8 cellular contexts compared by ENCODE assay signal in the genomic region with DNA sequence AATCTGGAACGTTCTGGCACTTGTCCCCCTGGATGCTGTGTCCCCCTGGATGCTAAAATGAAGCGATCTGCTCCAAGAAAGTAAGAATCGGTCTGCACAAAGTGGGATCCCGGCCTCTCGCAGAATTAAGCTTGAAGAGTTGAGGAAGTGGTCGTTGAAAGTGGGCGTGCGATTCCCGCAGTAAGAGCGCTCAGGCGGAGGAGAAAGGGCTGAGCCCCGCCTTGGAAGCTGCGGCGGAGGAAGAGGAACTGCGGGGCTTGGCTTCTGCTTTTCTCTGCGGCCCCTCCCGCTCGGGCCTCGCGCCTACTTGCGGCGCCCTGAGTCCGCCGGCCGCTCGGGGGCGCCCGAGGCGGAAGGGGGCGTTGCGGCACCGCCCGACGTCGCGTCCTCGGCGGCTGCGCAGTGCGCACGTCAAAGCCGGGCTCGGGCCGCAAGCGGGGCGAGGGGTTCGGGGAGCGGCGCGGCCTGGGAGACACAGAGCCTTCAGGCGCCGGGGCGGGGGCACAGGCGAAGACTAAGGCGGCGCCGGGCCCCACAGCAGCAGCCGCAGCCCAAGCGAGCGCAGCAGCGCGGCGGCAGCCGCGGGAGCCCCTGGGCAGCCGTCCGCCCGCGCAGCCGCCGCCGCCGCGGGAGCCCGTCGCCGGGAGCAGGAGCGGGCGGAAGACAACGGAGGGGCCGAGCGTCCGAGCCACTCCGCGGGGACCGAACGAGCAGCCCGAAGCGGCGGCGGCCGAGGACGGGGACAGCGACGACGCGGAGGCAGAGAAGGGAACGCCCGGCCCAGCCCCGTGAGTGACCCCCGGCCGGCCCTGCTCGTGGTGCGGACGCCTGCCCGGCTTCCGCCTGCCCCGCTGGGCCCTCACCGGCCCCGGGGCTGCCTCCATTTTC. TPM values are rescaled to one million over a fixed set of nuclear protein-coding genes. Genes with fewer than 3 reads are reported as not detected.
A peak's percentile ranks its signal among the peaks of the same experiment; 100 is the strongest.
DNase-seq lines count a peak whose midpoint lies in the region; ATAC-seq lines count a peak whose summit lies in the region.

CAB39 (plus strand) TSS at position 400 of the 888 bp plus-strand sequence. CDS start 47,160 bp downstream, outside the sequence.

- peaks cover 37% of the 10 kb centered on the region for H3K4me1 ChIP-seq in CD8-positive, alpha-beta memory T cell (ENCODE audit: insufficient read depth, low read length)
- H3K4me1 ChIP-seq in effector memory CD4-positive, alpha-beta T cell (ENCODE audit: control insufficient read depth, insufficient read depth, low read length, poor library complexity, severe bottlenecking) = peaks cover 29% of the 10 kb centered on the region

- H3K36me3 Mint-ChIP-seq in CD8-positive, alpha-beta memory T cell = peaks cover 0 to 24% (median 0%) of the 10 kb centered on the region in 3 donors
- peaks cover 5% of the 10 kb centered on the region for H3K36me3 Mint-ChIP-seq in memory B cell

- peak within 1 kb of the TSS; percentile 96 for H3K4me3 ChIP-seq in CD8-positive, alpha-beta memory T cell (ENCODE audit: low read length)
- H3K4me3 ChIP-seq in effector memory CD4-positive, alpha-beta T cell (ENCODE audit: insufficient read depth, low read depth, low read length, poor library complexity, severe bottlenecking) = peak within 1 kb of the TSS; percentile 97

- DNase-seq in CD8-positive, alpha-beta memory T cell = peak; percentile 84 to 91 (median 88)
- DNase-seq in HPDE6-E6E7 (ENCODE audit: extremely low spot score) (peak; percentile 70), NK-92 (lab: John Stamatoyannopoulos, UW; ENCODE audit: unreplicated experiment) (peak; percentile 47), memory B cell (ENCODE audit: low spot score in 2 of 2) (peak; percentile 90)
- peak; percentile 92 for DNase-seq in activated CD8-positive, alpha-beta memory T cell treated with anti-CD3 and anti-CD28 coated beads for 24 hours
- peak; percentile 77 to 82 (median 79) for DNase-seq in effector memory CD4-positive, alpha-beta T cell
- peak; percentile 74 for DNase-seq in stimulated activated CD8-positive, alpha-beta memory T cell treated with anti-CD3 and anti-CD28 coated beads, Interleukin-12 subunit alpha, Interleukin-12 subunit beta, amount 100 ng/mL, for 24 hours (ENCODE audit: extremely low read depth)

- peak; percentile 84 for ATAC-seq in GM19463 (IDR thresholded peaks at IDR 0.05; ENCODE audit: unreplicated experiment)
- ATAC-seq in memory B cell (ENCODE audit: low read depth) = peak; percentile 89

- no peaks in the 10 kb centered on the region for H3K9me3 ChIP-seq in CD8-positive, alpha-beta memory T cell (ENCODE audit: low read length)
- H3K9me3 ChIP-seq in effector memory CD4-positive, alpha-beta T cell (ENCODE audit: control insufficient read depth, low read length) = no peaks in the 10 kb centered on the region

- H3K27me3 Mint-ChIP-seq in CD8-positive, alpha-beta memory T cell = peaks cover 0 to 2% of the 10 kb centered on the region in 2 donors
- no peaks in the 10 kb centered on the region for H3K27me3 Mint-ChIP-seq in memory B cell

- H3K36me3 ChIP-seq in CD8-positive, alpha-beta memory T cell (ENCODE audit: insufficient read depth, low read length) = no peaks in the 10 kb centered on the region
- H3K36me3 ChIP-seq in effector memory CD4-positive, alpha-beta T cell (ENCODE audit: control insufficient read depth, insufficient read depth, low read length) = no peaks in the 10 kb centered on the region

- H3K4me3 Mint-ChIP-seq in CD8-positive, alpha-beta memory T cell = peak within 1 kb of the TSS; percentile 92 to 100 (median 94)
- peak within 1 kb of the TSS; percentile 93 for H3K4me3 Mint-ChIP-seq in memory B cell

- CTCF ChIA-PET in CD8-positive, alpha-beta memory T cell (lab: Charles Lee) = interaction anchor here (0.7 to 3.5 kb wide), 18 partner anchors 9 to 386 kb away, joined by 3 to 34 read pairs (median 4); partner anchors contain the start of gene SP140L

- POLR2A ChIA-PET in CD8-positive, alpha-beta memory T cell (lab: Charles Lee) = interaction anchor here (0.6 to 2.1 kb wide), 4 partner anchors 57 to 496 kb away, joined by 3 to 11 read pairs (median 8); no protein-coding TSS in a partner anchor

- H3K4me1 Mint-ChIP-seq in CD8-positive, alpha-beta memory T cell = peaks cover 34 to 46% (median 42%) of the 10 kb centered on the region in 3 donors
- peaks cover 33% of the 10 kb centered on the region for H3K4me1 Mint-ChIP-seq in memory B cell

- H3K27ac Mint-ChIP-seq in CD8-positive, alpha-beta memory T cell = peak within 1 kb of the TSS; percentile 86 to 100 (median 97)
- H3K27ac Mint-ChIP-seq in memory B cell = peak within 1 kb of the TSS; percentile 88

- peak within 1 kb of the TSS; percentile 71 for H3K27ac ChIP-seq in CD8-positive, alpha-beta memory T cell (ENCODE audit: low read depth, low read length)
- peak within 1 kb of the TSS; percentile 87 for H3K27ac ChIP-seq in effector memory CD4-positive, alpha-beta T cell (ENCODE audit: insufficient read depth, low read length, poor library complexity, severe bottlenecking)

- H3K27me3 ChIP-seq in CD8-positive, alpha-beta memory T cell (ENCODE audit: insufficient read depth, low read length, poor library complexity, severe bottlenecking) = no peaks in the 10 kb centered on the region
- H3K27me3 ChIP-seq in effector memory CD4-positive, alpha-beta T cell (replicated peaks; ENCODE audit: control insufficient read depth, insufficient read depth, low read length, poor library complexity, severe bottlenecking) = no peaks in the 10 kb centered on the region

- no peaks in the 10 kb centered on the region for H3K9me3 Mint-ChIP-seq in CD8-positive, alpha-beta memory T cell
- H3K9me3 Mint-ChIP-seq in memory B cell = no peaks in the 10 kb centered on the region

RNA-seq across cellular contexts. Expression of gene CAB39, which starts in this region (rescaled TPM):
- total RNA-seq in CD8-positive, alpha-beta memory T cell = 100 to 1,000 TPM; 136 to 147 TPM
- 80.8 TPM for polyA plus RNA-seq in CD8-positive, alpha-beta memory T cell

Comparison
In these comparisons a context has a peak if more than half of its experiments do, and no peak if none do; other contexts are left out.
1. Peak in every context shown above with its lines: DNase-seq, ATAC-seq, H3K4me3 ChIP-seq and H3K27ac ChIP-seq.